ENCODE assay signal across 8 cellular contexts in genomic region chr7:6953138-6953792, GRCh38.
DNase-seq lines count a peak whose midpoint lies in the region; ATAC-seq, FAIRE-seq and TF ChIP-seq lines count a peak whose summit lies in the region.
"Not testable (repeated sequence)": the region's sequence is repeated elsewhere in the genome, so short reads cannot be mapped to it uniquely, and the experiment has no call there.

No MANE protein-coding gene starts in this region.

- H3K27ac ChIP-seq in HCT116 (ENCODE audit: low read depth, low read length); OCI-LY3 (ENCODE audit: low read length); kidney (ENCODE audit: low read depth in 2 of 2, low read length in 2 of 2): not testable (repeated sequence)
- H3K27ac ChIP-seq in pancreas = peak overlapping the region in 1 of 4 donors; percentile 53
- peak overlapping the region; percentile 81 for H3K27ac ChIP-seq in upper lobe of right lung

- H3K4me3 ChIP-seq in HCT116 (replicated peaks in 1 of 2; ENCODE audit: low read depth in 1 of 2, low read length in 2 of 2); OCI-LY3 (ENCODE audit: low read length); astrocyte of the cerebellum (ENCODE audit: low read depth, low read length); epithelial cell of proximal tubule (ENCODE audit: low read depth, low read length); kidney (ENCODE audit: low read length in 2 of 2): not testable (repeated sequence)
- peak overlapping the region in 1 of 4 donors; percentile 18 for H3K4me3 ChIP-seq in pancreas
- H3K4me3 ChIP-seq in upper lobe of right lung = peak overlapping the region; percentile 29

- peak in 2 of 3 experiments; percentile 13 to 31; a peak in 3 of 6 replicates for TF ChIP-seq CTCF in HCT116 (IDR thresholded peaks at IDR 0.05 in 2 of 3, conservative IDR thresholded peaks at IDR 0.05 in 1 of 3; ENCODE audit: borderline replicate concordance in 1 of 3, insufficient read depth in 1 of 3, low read depth in 2 of 3, low read length in 2 of 3)
- peak; percentile 15; the same call in 1 of the 2 replicates for TF ChIP-seq CTCF in OCI-LY3 (IDR thresholded peaks at IDR 0.05; ENCODE audit: low read depth, low read length)
- TF ChIP-seq CTCF in astrocyte of the cerebellum (IDR thresholded peaks at IDR 0.05; ENCODE audit: low read depth, low read length, missing control alignments) = peak; percentile 20
- TF ChIP-seq CTCF in epithelial cell of proximal tubule (conservative IDR thresholded peaks at IDR 0.05; ENCODE audit: low read depth, low read length) = peak; percentile 38
- peak; percentile 33 for TF ChIP-seq CTCF in kidney (IDR thresholded peaks at IDR 0.05; ENCODE audit: borderline replicate concordance, extremely low read depth, insufficient read depth)
- TF ChIP-seq CTCF in pancreas (IDR thresholded peaks at IDR 0.05) = peak in 3 of 4 donors; percentile 20 to 42 (median 26)
- TF ChIP-seq CTCF in upper lobe of right lung (IDR thresholded peaks at IDR 0.05) = peak; percentile 48

- not testable (repeated sequence) for H3K79me2 ChIP-seq in HCT116 (ENCODE audit: insufficient read depth, low read length); OCI-LY3 (ENCODE audit: low read length)

- H3K36me3 ChIP-seq in HCT116 (ENCODE audit: control insufficient read depth in 1 of 2, insufficient read depth in 2 of 2, low read length in 2 of 2); OCI-LY3 (replicated peaks; ENCODE audit: low read depth, low read length); kidney (ENCODE audit: control insufficient read depth in 1 of 2, insufficient read depth in 2 of 2, low read length in 2 of 2); pancreas; upper lobe of right lung: not testable (repeated sequence)

- not testable (repeated sequence) for H3K9ac ChIP-seq in HCT116 (ENCODE audit: low read length); OCI-LY3 (ENCODE audit: low read length); kidney (ENCODE audit: low read length in 2 of 2)

- CTCF ChIA-PET in HCT116 (lab: Charles Lee) = not testable (repeated sequence)

- in situ Hi-C loops in astrocyte of the cerebellum (cut with HindIII; ENCODE audit: low sequenced_read_pairs) = not testable (repeated sequence)

- POLR2A ChIA-PET in HCT116 (lab: Charles Lee) = not testable (repeated sequence)

- H3K9me3 ChIP-seq in HCT116 (ENCODE audit: control insufficient read depth in 1 of 2, insufficient read depth in 1 of 2, low read depth in 1 of 2, low read length in 2 of 2); OCI-LY3 (ENCODE audit: insufficient read depth, low read length); kidney (ENCODE audit: control insufficient read depth in 1 of 2, low read length in 2 of 2); pancreas; upper lobe of right lung: not testable (repeated sequence)

- TF ChIP-seq POLR2A in HCT116 (IDR thresholded peaks at IDR 0.05; ENCODE audit: borderline replicate concordance, extremely low read depth, insufficient read depth, insufficient read length) = not testable (repeated sequence)

- RAD21 ChIA-PET in HCT116 (lab: Charles Lee; ENCODE audit: low non-redundant PET in 1 of 2, low total read pairs in 2 of 2, uncharacterized antibody in 2 of 2, unreplicated experiment in 2 of 2) = not testable (repeated sequence)

- DNase-seq in DMS53 treated with DMSO at 0.1 percent for 48 hours (lab: John Stamatoyannopoulos, UW; ENCODE audit: unreplicated experiment) (peak; percentile 17), pancreas (peak in 1 of 6 donors; percentile 18)
- DNase-seq in HCT116 (ENCODE audit: low read depth, low spot score); astrocyte of the cerebellum (ENCODE audit: low read depth); epithelial cell of proximal tubule (ENCODE audit: low read depth); kidney; upper lobe of right lung: not testable (repeated sequence)

- TF ChIP-seq RAD21 in HCT116 (IDR thresholded peaks at IDR 0.05; ENCODE audit: low read depth) = peak; percentile 41; the same call in 1 of the 2 replicates

- not testable (repeated sequence) for ATAC-seq in HCT116, pancreas, upper lobe of right lung

- not testable (repeated sequence) for H4K20me1 ChIP-seq in HCT116 (ENCODE audit: insufficient read depth); OCI-LY3 (ENCODE audit: insufficient read depth, low read length)

- FAIRE-seq in kidney (lab: Jason Lieb, UNC); pancreas (lab: Jason Lieb, UNC): not testable (repeated sequence)

- BruUV-seq in HCT116 (replicated peaks; lab: Mats Ljungman, UMichigan) = not testable (repeated sequence)

- 8 to 27% methylated on average over 16 of the region's 16 CpGs for WGBS in pancreas, 2 donors

- not testable (repeated sequence) for H3K9me2 ChIP-seq in HCT116 (ENCODE audit: insufficient read depth)

- H3K4me2 ChIP-seq in HCT116 (ENCODE audit: low read length); OCI-LY3 (ENCODE audit: low read length): not testable (repeated sequence)

- H2AFZ ChIP-seq in HCT116 (ENCODE audit: low read depth, low read length, poor library complexity, severe bottlenecking) = peak overlapping the region; percentile 9
- H2AFZ ChIP-seq in OCI-LY3 (ENCODE audit: low read depth, low read length) = not testable (repeated sequence)

- intact Hi-C loops in HCT116 (cut with micrococcal nuclease); kidney (cut with DNase I); pancreas (cut with DNase I); upper lobe of right lung (cut with DNase I): not testable (repeated sequence)

- not testable (repeated sequence) for H3K4me1 ChIP-seq in HCT116 (ENCODE audit: control insufficient read depth in 1 of 2, insufficient read depth in 2 of 2, low read length in 2 of 2); OCI-LY3 (ENCODE audit: low read length); kidney (ENCODE audit: control insufficient read depth in 1 of 2, insufficient read depth in 1 of 2, low read depth in 1 of 2, low read length in 2 of 2); pancreas; upper lobe of right lung

- not testable (repeated sequence) for H3K27me3 ChIP-seq in HCT116 (ENCODE audit: insufficient read depth, low read length); OCI-LY3 (ENCODE audit: low read depth, low read length); pancreas; upper lobe of right lung
